In the genomic region with DNA sequence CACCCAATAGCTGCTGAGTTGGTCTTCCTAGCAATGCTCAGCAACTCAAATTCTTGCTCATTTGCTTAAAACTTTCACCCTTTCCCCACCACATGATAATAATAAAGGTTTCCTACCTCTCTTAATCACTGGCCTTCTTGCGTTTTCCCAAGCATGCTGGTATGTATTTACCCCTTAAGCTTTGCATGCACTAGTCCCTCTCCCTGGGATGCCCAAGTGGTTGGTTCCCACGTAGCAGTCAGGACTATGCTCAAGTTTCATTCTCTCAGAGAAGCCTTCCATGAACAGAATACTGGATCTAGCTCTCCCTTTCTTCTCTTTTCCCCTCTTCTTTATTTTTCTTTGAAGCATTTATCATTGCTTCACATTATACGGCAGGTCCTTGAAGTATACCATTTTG, we compare ENCODE assay signal across 9 cellular contexts.
"Had no signal": no experiment of that assay in that cellular context is flagged by ENCODE, and none has a peak within 500 bp of the region (broad histone marks: within the 10 kb centered on the region; RNA-seq: fewer than 3 reads in every experiment).

No MANE protein-coding gene starts in this region.

- H3K9me3 Mint-ChIP-seq: HFFc6 had no signal

- FAIRE-seq: HepG2 had no signal

- H3K9ac ChIP-seq: GM23248 had no signal

- ATAC-seq: HCT116, HepG2 had no signal

- DNase-seq: GM23248, H7, HFFc6, KBM-7 had no signal

- H3K27ac Mint-ChIP-seq: HFFc6, IgD-negative memory B cell had no signal

- H2AFZ ChIP-seq: GM23248 had no signal

- H3K27ac ChIP-seq: GM23248, HL-60 had no signal

- H3K4me3 ChIP-seq: GM23248, HAP-1 had no signal

- H3K9me3 ChIP-seq: HAP-1 had no signal

- H3K36me3 ChIP-seq: HAP-1 had no signal

- H3K4me1 ChIP-seq: HAP-1 had no signal

- H3K4me3 Mint-ChIP-seq: HFFc6, IgD-negative memory B cell had no signal
